In the genomic region with DNA sequence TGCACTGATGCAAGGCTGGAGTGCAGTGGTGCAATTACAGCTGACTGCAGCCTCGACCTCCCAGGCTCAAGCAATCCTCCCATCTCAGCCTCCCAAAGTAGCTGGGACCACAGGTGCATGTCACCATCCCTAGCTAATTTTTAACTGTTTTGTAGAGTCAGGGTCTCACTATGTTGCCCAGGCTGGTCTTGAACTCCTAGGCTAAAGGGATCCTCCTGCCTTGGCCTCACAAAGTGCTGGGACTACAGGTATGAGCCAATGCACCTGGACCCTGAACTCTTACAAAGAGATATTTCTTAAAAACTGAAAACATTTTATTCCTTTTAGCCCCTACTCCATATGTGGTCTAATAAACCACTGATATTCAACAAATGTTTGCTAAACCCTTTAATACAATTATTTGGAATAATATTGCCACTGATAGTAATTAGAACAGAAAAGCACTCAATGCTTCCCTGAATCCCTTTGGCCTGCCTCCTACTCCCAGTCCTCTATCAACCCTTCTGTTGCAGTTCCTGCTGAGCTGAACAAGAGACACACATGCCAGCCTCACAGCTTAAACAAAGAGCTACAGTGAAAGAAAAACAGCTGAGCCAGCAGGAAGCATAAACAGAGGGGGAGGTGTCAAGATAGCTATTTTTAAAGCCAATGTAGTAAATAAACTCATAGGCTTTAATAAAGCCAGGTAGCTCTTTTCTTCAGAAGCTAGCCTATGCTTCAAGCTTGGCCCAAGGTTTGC, we compare ENCODE assay signal across 1 cellular context.
TF ChIP-seq lines count a peak whose summit lies in the region.

No MANE protein-coding gene starts in this region.

TF ChIP-seq in GM23338, 12 proteins besides CTCF, POLR2A, EP300 and RAD21 (continued from another document):
- peak; percentile 78; the same call in 1 of the 2 replicates for TF ChIP-seq ZNF462 (CRISPR knock-in tag; IDR thresholded peaks at IDR 0.05)
